In the genomic region with DNA sequence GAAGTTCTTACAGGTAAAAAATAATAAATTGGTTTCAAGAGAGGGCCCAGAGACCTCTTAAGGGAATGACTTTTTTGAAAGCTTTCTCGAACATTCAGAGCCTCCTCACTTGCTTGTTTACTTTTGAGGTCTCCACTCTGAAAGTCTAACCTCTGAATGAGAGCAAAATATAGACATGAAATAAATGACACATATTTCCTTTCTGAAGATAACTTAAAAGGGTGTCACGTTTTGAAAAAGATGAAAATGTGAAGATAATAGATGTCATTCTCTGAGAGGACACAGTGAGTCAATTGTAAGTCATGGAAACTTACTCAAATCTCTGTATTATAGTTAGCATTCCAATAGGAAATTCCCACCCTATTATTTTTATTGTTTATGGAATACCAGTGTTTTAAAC, we compare ENCODE assay signal across 21 cellular contexts. TPM values are rescaled to one million over a fixed set of nuclear protein-coding genes. Genes with fewer than 3 reads are reported as not detected.
A peak's percentile ranks its signal among the peaks of the same experiment; 100 is the strongest.
DNase-seq lines count a peak whose midpoint lies in the region; ATAC-seq and TF ChIP-seq lines count a peak whose summit lies in the region.
"Had no signal": no experiment of that assay in that cellular context is flagged by ENCODE, and none has a peak within 500 bp of the region (broad histone marks: within the 10 kb centered on the region; RNA-seq: fewer than 3 reads in every experiment).

No MANE protein-coding gene starts in this region.

- H3K27ac Mint-ChIP-seq in activated naive CD4-positive, alpha-beta T cell treated with anti-CD3 and anti-CD28 coated beads for 36 hours = peak overlapping the region; percentile 85
- H3K27ac Mint-ChIP-seq in activated naive CD4-positive, alpha-beta T cell treated with anti-CD3 and anti-CD28 coated beads, Interleukin-2, amount 10 ng/mL, durations not matched to agents 7 days and 5 days = no peak overlapping the region
- H3K27ac Mint-ChIP-seq in activated naive CD8-positive, alpha-beta T cell treated with anti-CD3 and anti-CD28 coated beads for 36 hours = peak overlapping the region; percentile 79
- H3K27ac Mint-ChIP-seq in stimulated activated naive CD8-positive, alpha-beta T cell treated with anti-CD3 and anti-CD28 coated beads, Interleukin-15, amount 100 ng/mL, for 72 hours = peak overlapping the region; percentile 22 to 90
- H3K27ac Mint-ChIP-seq: CD4-positive, CD25-positive, alpha-beta regulatory T cell; dendritic cell treated with granulocyte-macrophage colony-stimulating factor and Interleukin-4, amounts not matched to agents 40 ng/mL and 50 ng/mL, for 4 days; progenitor cell of endocrine pancreas; stimulated activated naive B cell treated with anti-CD40 and anti-IgM and Interleukin-4, amounts not matched to agents 10 μg/mL and 1 μg/mL and 100 μg/mL, for 72 hours had no signal

- H2AFZ ChIP-seq in GM23248 = no peak overlapping the region

- H3K4me1 ChIP-seq in GM23248 (ENCODE audit: insufficient read depth) (peaks cover 15% of the 10 kb centered on the region), thyroid gland (no peaks in the 10 kb centered on the region)
- H3K4me1 ChIP-seq: tibial nerve had no signal

- in situ Hi-C loops in GM23248 (cut with MboI) = no loop called here

- no peak overlapping the region for H3K4me3 Mint-ChIP-seq in activated naive CD4-positive, alpha-beta T cell treated with anti-CD3 and anti-CD28 coated beads for 36 hours
- H3K4me3 Mint-ChIP-seq in activated naive CD4-positive, alpha-beta T cell treated with anti-CD3 and anti-CD28 coated beads, Interleukin-2, amount 10 ng/mL, durations not matched to agents 7 days and 5 days = no peak overlapping the region
- no peak overlapping the region for H3K4me3 Mint-ChIP-seq in activated naive CD8-positive, alpha-beta T cell treated with anti-CD3 and anti-CD28 coated beads for 36 hours
- H3K4me3 Mint-ChIP-seq in stimulated activated naive CD8-positive, alpha-beta T cell treated with anti-CD3 and anti-CD28 coated beads, Interleukin-15, amount 100 ng/mL, for 72 hours = peak overlapping the region in 1 of 2 donors; percentile 39
- H3K4me3 Mint-ChIP-seq: CD4-positive, CD25-positive, alpha-beta regulatory T cell; dendritic cell treated with granulocyte-macrophage colony-stimulating factor and Interleukin-4, amounts not matched to agents 40 ng/mL and 50 ng/mL, for 4 days; stimulated activated naive B cell treated with anti-CD40 and anti-IgM and Interleukin-4, amounts not matched to agents 10 μg/mL and 1 μg/mL and 100 μg/mL, for 72 hours had no signal

- H3K4me2 ChIP-seq in GM23248 (ENCODE audit: unreplicated experiment) = no peak overlapping the region

- H3K79me2 ChIP-seq in GM23248 (ENCODE audit: insufficient read depth) = peaks cover 9% of the 10 kb centered on the region

- H3K9me2 ChIP-seq in GM23248 (ENCODE audit: insufficient read depth) = no peaks in the 10 kb centered on the region

- no peak for TF ChIP-seq CTCF in thyroid gland (IDR thresholded peaks at IDR 0.05)

- H3K36me3 Mint-ChIP-seq in activated naive CD4-positive, alpha-beta T cell treated with anti-CD3 and anti-CD28 coated beads for 36 hours (ENCODE audit: low read depth) = peaks cover 7% of the 10 kb centered on the region
- no peaks in the 10 kb centered on the region for H3K36me3 Mint-ChIP-seq in activated naive CD4-positive, alpha-beta T cell treated with anti-CD3 and anti-CD28 coated beads, Interleukin-2, amount 10 ng/mL, durations not matched to agents 7 days and 5 days
- H3K36me3 Mint-ChIP-seq in activated naive CD8-positive, alpha-beta T cell treated with anti-CD3 and anti-CD28 coated beads for 36 hours = peaks cover 5% of the 10 kb centered on the region

- H3K27me3 Mint-ChIP-seq in activated naive CD4-positive, alpha-beta T cell treated with anti-CD3 and anti-CD28 coated beads for 36 hours (ENCODE audit: low read depth) = no peaks in the 10 kb centered on the region
- no peaks in the 10 kb centered on the region for H3K27me3 Mint-ChIP-seq in activated naive CD4-positive, alpha-beta T cell treated with anti-CD3 and anti-CD28 coated beads, Interleukin-2, amount 10 ng/mL, durations not matched to agents 7 days and 5 days
- H3K27me3 Mint-ChIP-seq in activated naive CD8-positive, alpha-beta T cell treated with anti-CD3 and anti-CD28 coated beads for 36 hours = no peaks in the 10 kb centered on the region
- H3K27me3 Mint-ChIP-seq in stimulated activated naive CD8-positive, alpha-beta T cell treated with anti-CD3 and anti-CD28 coated beads, Interleukin-15, amount 100 ng/mL, for 72 hours = no peaks in the 10 kb centered on the region
- H3K27me3 Mint-ChIP-seq: CD4-positive, CD25-positive, alpha-beta regulatory T cell; dendritic cell treated with granulocyte-macrophage colony-stimulating factor and Interleukin-4, amounts not matched to agents 40 ng/mL and 50 ng/mL, for 4 days; progenitor cell of endocrine pancreas; stimulated activated naive B cell treated with anti-CD40 and anti-IgM and Interleukin-4, amounts not matched to agents 10 μg/mL and 1 μg/mL and 100 μg/mL, for 72 hours had no signal

- H3K9me3 ChIP-seq in GM23248 (ENCODE audit: low read depth) (no peaks in the 10 kb centered on the region), thyroid gland (no peaks in the 10 kb centered on the region)
- H3K9me3 ChIP-seq: mucosa of descending colon, tibial nerve had no signal

- peak overlapping the region; percentile 16; the same call in 1 of the 2 replicates for H3K27ac ChIP-seq in GM23248
- H3K27ac ChIP-seq in thyroid gland = no peak overlapping the region
- H3K27ac ChIP-seq: tibial nerve had no signal

- H3K9me3 Mint-ChIP-seq in activated naive CD4-positive, alpha-beta T cell treated with anti-CD3 and anti-CD28 coated beads for 36 hours = no peaks in the 10 kb centered on the region
- no peaks in the 10 kb centered on the region for H3K9me3 Mint-ChIP-seq in activated naive CD4-positive, alpha-beta T cell treated with anti-CD3 and anti-CD28 coated beads, Interleukin-2, amount 10 ng/mL, durations not matched to agents 7 days and 5 days
- H3K9me3 Mint-ChIP-seq in activated naive CD8-positive, alpha-beta T cell treated with anti-CD3 and anti-CD28 coated beads for 36 hours = no peaks in the 10 kb centered on the region
- no peaks in the 10 kb centered on the region for H3K9me3 Mint-ChIP-seq in stimulated activated naive CD8-positive, alpha-beta T cell treated with anti-CD3 and anti-CD28 coated beads, Interleukin-15, amount 100 ng/mL, for 72 hours
- H3K9me3 Mint-ChIP-seq: dendritic cell treated with granulocyte-macrophage colony-stimulating factor and Interleukin-4, amounts not matched to agents 40 ng/mL and 50 ng/mL, for 4 days; stimulated activated naive B cell treated with anti-CD40 and anti-IgM and Interleukin-4, amounts not matched to agents 10 μg/mL and 1 μg/mL and 100 μg/mL, for 72 hours had no signal

- H3K4me1 Mint-ChIP-seq in activated naive CD4-positive, alpha-beta T cell treated with anti-CD3 and anti-CD28 coated beads for 36 hours (ENCODE audit: low read depth) = peaks cover 28% of the 10 kb centered on the region
- H3K4me1 Mint-ChIP-seq in activated naive CD4-positive, alpha-beta T cell treated with anti-CD3 and anti-CD28 coated beads, Interleukin-2, amount 10 ng/mL, durations not matched to agents 7 days and 5 days = peaks cover 6% of the 10 kb centered on the region
- peaks cover 30% of the 10 kb centered on the region for H3K4me1 Mint-ChIP-seq in activated naive CD8-positive, alpha-beta T cell treated with anti-CD3 and anti-CD28 coated beads for 36 hours
- peaks cover 17% of the 10 kb centered on the region for H3K4me1 Mint-ChIP-seq in stimulated activated naive CD8-positive, alpha-beta T cell treated with anti-CD3 and anti-CD28 coated beads, Interleukin-15, amount 100 ng/mL, for 72 hours

- no peaks in the 10 kb centered on the region for H3K36me3 ChIP-seq in GM23248 (ENCODE audit: low read depth)
- H3K36me3 ChIP-seq in thyroid gland = no peaks in the 10 kb centered on the region
- H3K36me3 ChIP-seq: tibial nerve had no signal

- no peaks in the 10 kb centered on the region; the same call in 1 of the 2 replicates for H4K20me1 ChIP-seq in GM23248 (ENCODE audit: insufficient read depth)

- TF ChIP-seq POLR2A in thyroid gland (IDR thresholded peaks at IDR 0.05) = no peak

- 42% methylated on average over 2 of the region's 2 CpGs for WGBS in GM23248 (ENCODE audit: low coverage in 1 of 2, low lambda C conversion rate in 2 of 2, missing lambda C conversion rate in 2 of 2), 2 experiments
- 39% methylated on average over 2 of the region's 2 CpGs for whole genome bisulfite sequencing in thyroid gland, 2 donors

- ATAC-seq in stimulated activated naive CD8-positive, alpha-beta T cell treated with anti-CD3 and anti-CD28 coated beads, Interleukin-15, amount 100 ng/mL, for 72 hours = no peak
- ATAC-seq: HepG2; mucosa of descending colon; stimulated activated naive B cell treated with anti-CD40 and anti-IgM and Interleukin-4, amounts not matched to agents 10 μg/mL and 1 μg/mL and 100 μg/mL, for 72 hours had no signal

- DNase-seq in activated naive CD4-positive, alpha-beta T cell treated with anti-CD3 and anti-CD28 coated beads for 36 hours = no peak
- no peak for DNase-seq in activated naive CD4-positive, alpha-beta T cell treated with anti-CD3 and anti-CD28 coated beads, Interleukin-2, amount 10 ng/mL, durations not matched to agents 7 days and 5 days
- DNase-seq in GM23248 (peak; percentile 33), thyroid gland (no peak), NCI-H2081 (lab: John Stamatoyannopoulos, UW) (no peak), NCI-H345 (lab: John Stamatoyannopoulos, UW) (no peak)
- no peak for DNase-seq in activated naive CD8-positive, alpha-beta T cell treated with anti-CD3 and anti-CD28 coated beads for 36 hours
- DNase-seq in stimulated activated naive CD8-positive, alpha-beta T cell treated with anti-CD3 and anti-CD28 coated beads, Interleukin-15, amount 100 ng/mL, for 72 hours = no peak
- DNase-seq: CD4-positive, CD25-positive, alpha-beta regulatory T cell; DMS 273 treated with DMSO at 0.1 percent for 48 hours; hypothalamus; mucosa of descending colon; NCI-H1436 treated with DMSO at 0.1 percent for 48 hours; NCI-H82; SIG-M5; stimulated activated CD4-positive, alpha-beta T cell treated with anti-CD3 and anti-CD28 coated beads, Interleukin-1b, Interleukin-23, amount 100 ng/mL, for 48 hours; stimulated activated naive B cell treated with anti-CD40 and anti-IgM and Interleukin-4, amounts not matched to agents 10 μg/mL and 1 μg/mL and 100 μg/mL, for 72 hours had no signal

- CTCF ChIA-PET in activated naive CD4-positive, alpha-beta T cell treated with anti-CD3 and anti-CD28 coated beads for 36 hours (lab: Charles Lee) = interaction anchor here (2.1 kb wide), 1 partner anchor 20 kb away, joined by 9 read pairs; no protein-coding TSS in a partner anchor
- CTCF ChIA-PET in activated naive CD4-positive, alpha-beta T cell treated with anti-CD3 and anti-CD28 coated beads, Interleukin-2, amount 10 ng/mL, durations not matched to agents 7 days and 5 days (lab: Charles Lee) = no interaction called here

- intact Hi-C loops in activated naive CD4-positive, alpha-beta T cell treated with anti-CD3 and anti-CD28 coated beads for 36 hours (cut with micrococcal nuclease) = loop anchor here (1.0 to 2.0 kb wide), 3 partner anchors 15 to 45 kb away; partner anchors contain the start of gene HACD2
- intact Hi-C loops in thyroid gland (cut with DNase I) = no loop called here

- no peaks in the 10 kb centered on the region for H3K27me3 ChIP-seq in GM23248 (replicated peaks; ENCODE audit: insufficient read depth)
- H3K27me3 ChIP-seq in thyroid gland = no peaks in the 10 kb centered on the region
- H3K27me3 ChIP-seq: tibial nerve had no signal

- no peak overlapping the region for H3K9ac ChIP-seq in GM23248

- H3K4me3 ChIP-seq in GM23248 (no peak overlapping the region), thyroid gland (replicated peaks in 1 of 3) (no peak overlapping the region)
- H3K4me3 ChIP-seq: mucosa of descending colon, tibial nerve had no signal

- H3F3A ChIP-seq in GM23248 (ENCODE audit: insufficient read depth) = peaks cover 11% of the 10 kb centered on the region

RNA-seq across cellular contexts. Expression of gene HACD2, which starts 44.6 kb away (rescaled TPM):
- 10 to 100 TPM; 25.9 TPM for total RNA-seq in activated naive CD4-positive, alpha-beta T cell treated with anti-CD3 and anti-CD28 coated beads for 36 hours
- total RNA-seq in GM23248 (2014; rRNA removed; shearing (Covaris generic)) = 41.2 and 41.6 TPM in 2 replicates
- polyA plus RNA-seq in GM23248 (2016; fragmentation: Nextera tagmentation; extraction: Ambion mirVana) = 27.0 and 29.6 TPM in 2 replicates
- total RNA-seq in activated naive CD8-positive, alpha-beta T cell treated with anti-CD3 and anti-CD28 coated beads for 36 hours = 10 to 100 TPM; 30.7 to 31.0 TPM
- 10 to 100 TPM; 27.8 to 38.3 (median 32.2) TPM for total RNA-seq in thyroid gland
